ENCODE assay signal across 18 cellular contexts in genomic region chr6:137390264-137390787, GRCh38.
A peak's percentile ranks its signal among the peaks of the same experiment; 100 is the strongest.
DNase-seq lines count a peak whose midpoint lies in the region; ATAC-seq lines count a peak whose summit lies in the region.
"Had no signal": no experiment of that assay in that cellular context is flagged by ENCODE, and none has a peak within 500 bp of the region (broad histone marks: within the 10 kb centered on the region; RNA-seq: fewer than 3 reads in every experiment).

No MANE protein-coding gene starts in this region.

- peaks cover 88 to 95% of the 10 kb centered on the region in 2 donors for H3K4me1 Mint-ChIP-seq in immature natural killer cell

- no peaks in the 10 kb centered on the region for H4K20me1 ChIP-seq in BLaER1 treated with 17β-estradiol and CSF1 and Interleukin-3, amounts not matched to agents 10 nM and 100 nM

- no peaks in the 10 kb centered on the region for H3K27me3 ChIP-seq in BLaER1 treated with 17β-estradiol and CSF1 and Interleukin-3, amounts not matched to agents 10 nM and 100 nM
- H3K27me3 ChIP-seq: ascending aorta, Peyer's patch had no signal

- peaks cover 30 to 83% (median 63%) of the 10 kb centered on the region in 10 experiments for H3K4me1 ChIP-seq in BLaER1 treated with 17β-estradiol and CSF1 and Interleukin-3, amounts not matched to agents 10 nM and 100 nM
- H3K4me1 ChIP-seq: ascending aorta had no signal

- H3K27ac ChIP-seq in BLaER1 treated with 17β-estradiol and CSF1 and Interleukin-3, amounts not matched to agents 10 nM and 100 nM, result peak overlapping the region in 10 of 11 experiments; percentile 87 to 98 (median 95); a peak in 21 of 22 replicates
- H3K27ac ChIP-seq: ascending aorta had no signal

- peak overlapping the region; percentile 73 to 86 (median 79) for H3K4me3 Mint-ChIP-seq in immature natural killer cell

- peaks cover 6 to 25% (median 17%) of the 10 kb centered on the region in 6 donors for H3K9me3 Mint-ChIP-seq in immature natural killer cell

- in situ Hi-C loops in ACHN (cut with HindIII; ENCODE audit: low pct_ligation_motif_present, low pct_unique_long_range_greater_than_20kb, low sequenced_read_pairs), result no loop called here

- peaks cover 12 to 44% (median 26%) of the 10 kb centered on the region in 11 experiments for H3K9me3 ChIP-seq in BLaER1 treated with 17β-estradiol and CSF1 and Interleukin-3, amounts not matched to agents 10 nM and 100 nM (replicated peaks in 1 of 11)
- H3K9me3 ChIP-seq: ascending aorta, heart right ventricle, Peyer's patch had no signal

- peaks cover 16 to 30% (median 18%) of the 10 kb centered on the region in 3 donors for H3K36me3 Mint-ChIP-seq in immature natural killer cell

- H3K27me3 Mint-ChIP-seq in immature natural killer cell (ENCODE audit: low read depth in 3 of 3), result no peaks in the 10 kb centered on the region

- DNase-seq in ACHN (peak; percentile 29), NCI-H69 (lab: John Stamatoyannopoulos, UW) (peak; percentile 79), immature natural killer cell (no peak), SKM-1 treated with dmso at 0.1 percent for 144 hours (lab: John Stamatoyannopoulos, UW; ENCODE audit: unreplicated experiment) (no peak), NCI-H524 (lab: John Stamatoyannopoulos, UW) (no peak), NCI-H2227 treated with DMSO at 0.1 percent for 48 hours (lab: John Stamatoyannopoulos, UW) (no peak)
- DNase-seq: activated CD4-positive, CD25-positive, alpha-beta regulatory T cell treated with anti-CD3 and anti-CD28 coated beads, Interleukin-2, amount 50 U/mL, for 72 hours; activated T-cell treated with anti-CD3 and anti-CD28 coated beads, Interleukin-2, amount 50 U/mL, for 48 hours; cortex of kidney; heart right ventricle; kidney; NCI-H187; NCI-H774; Peyer's patch had no signal

- ATAC-seq in HG03469 (IDR thresholded peaks at IDR 0.05; ENCODE audit: unreplicated experiment), result no peak
- ATAC-seq: esophagus mucosa, heart right ventricle had no signal

- H3K36me3 ChIP-seq in BLaER1 treated with 17β-estradiol and CSF1 and Interleukin-3, amounts not matched to agents 10 nM and 100 nM, result no peaks in the 10 kb centered on the region
- H3K36me3 ChIP-seq: ascending aorta, heart right ventricle, Peyer's patch had no signal

- peak overlapping the region in 2 of 10 experiments; percentile 6 to 14; a peak in 3 of 20 replicates for H3K4me3 ChIP-seq in BLaER1 treated with 17β-estradiol and CSF1 and Interleukin-3, amounts not matched to agents 10 nM and 100 nM
- H3K4me3 ChIP-seq: ascending aorta, heart right ventricle, Peyer's patch had no signal

- peak overlapping the region; percentile 73 to 93 (median 84) for H3K4me2 ChIP-seq in BLaER1 treated with 17β-estradiol and CSF1 and Interleukin-3, amounts not matched to agents 10 nM and 100 nM

- peak overlapping the region; percentile 92 to 95 (median 94) for H3K27ac Mint-ChIP-seq in immature natural killer cell

- H3K9ac ChIP-seq in BLaER1 treated with 17β-estradiol and CSF1 and Interleukin-3, amounts not matched to agents 10 nM and 100 nM, result peak overlapping the region in 9 of 11 experiments; percentile 66 to 84 (median 78); a peak in 18 of 22 replicates

Comparison
In these comparisons a context has a peak if more than half of its experiments do, and no peak if none do; other contexts are left out.
1. DNase-seq: peak in ACHN (single experiment) and NCI-H69 (single experiment); none in immature natural killer cell (0 of 3), SKM-1 treated with dmso at 0.1 percent for 144 hours (single experiment), NCI-H524 (0 of 2) and NCI-H2227 treated with DMSO at 0.1 percent for 48 hours (single experiment).